23 cellular contexts compared by ENCODE assay signal in the genomic region with DNA sequence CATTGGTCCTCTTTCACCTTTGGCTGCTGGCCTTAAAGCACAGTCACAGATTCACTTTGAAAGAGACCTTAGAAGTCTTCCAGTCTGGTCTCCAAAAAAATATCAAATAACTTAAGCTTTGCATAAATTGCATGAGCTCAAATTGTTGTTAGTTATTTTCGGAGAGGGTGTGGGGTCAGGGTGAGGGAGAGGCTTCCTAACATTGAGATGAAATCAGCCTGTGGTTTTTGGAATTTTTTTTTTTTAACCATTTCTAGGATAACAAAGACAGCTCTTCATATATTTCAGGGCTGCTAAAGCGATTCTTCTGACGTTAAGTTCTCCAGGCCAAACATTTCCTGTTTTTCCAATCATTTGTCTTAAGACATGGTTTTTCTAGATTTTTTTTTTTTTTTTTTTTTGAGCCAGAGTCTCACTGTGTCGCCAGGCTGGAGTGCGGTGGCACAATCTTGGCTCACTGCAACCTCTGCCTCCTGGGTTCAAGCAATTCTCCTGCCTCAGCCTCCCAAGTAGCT. TPM values are rescaled to one million over a fixed set of nuclear protein-coding genes. Genes with fewer than 3 reads are reported as not detected.
DNase-seq lines count a peak whose midpoint lies in the region; ATAC-seq and TF ChIP-seq lines count a peak whose summit lies in the region.
"Had no signal": no experiment of that assay in that cellular context is flagged by ENCODE, and none has a peak within 500 bp of the region (broad histone marks: within the 10 kb centered on the region; RNA-seq: fewer than 3 reads in every experiment).

No MANE protein-coding gene starts in this region.

- TF ChIP-seq EP300 in upper lobe of left lung (IDR thresholded peaks at IDR 0.05): no peak

- 79% methylated on average over 4 of the region's 5 CpGs for WGBS in hepatocyte (ENCODE audit: low lambda C conversion rate, missing lambda C conversion rate)
- 31 to 40% methylated on average over 5 of the region's 5 CpGs for WGBS in upper lobe of left lung, 2 donors

- H3K9me3 ChIP-seq in HUES6 (ENCODE audit: control insufficient read depth, insufficient read depth, low read depth, low read length): no peaks in the 10 kb centered on the region
- no peaks in the 10 kb centered on the region for H3K9me3 ChIP-seq in SK-N-MC (ENCODE audit: low read depth, low read length)
- no peaks in the 10 kb centered on the region for H3K9me3 ChIP-seq in hepatocyte (ENCODE audit: low read depth)
- no peaks in the 10 kb centered on the region for H3K9me3 ChIP-seq in upper lobe of left lung
- H3K9me3 ChIP-seq: adrenal gland, neutrophil, suprapubic skin had no signal

- TF ChIP-seq CTCF in hepatocyte (IDR thresholded peaks at IDR 0.05; ENCODE audit: poor library complexity) (no peak), upper lobe of left lung (IDR thresholded peaks at IDR 0.05) (no peak), GM20000 (IDR thresholded peaks at IDR 0.05; ENCODE audit: extremely low read depth, missing control alignments) (no peak)

- ATAC-seq in upper lobe of left lung (ENCODE audit: low FRiP score in 2 of 2) (no peak), HG02885 (IDR thresholded peaks at IDR 0.05; ENCODE audit: poor library complexity, unreplicated experiment) (no peak), GM21717 (IDR thresholded peaks at IDR 0.05; ENCODE audit: unreplicated experiment) (no peak), GM18505 (IDR thresholded peaks at IDR 0.05; ENCODE audit: unreplicated experiment) (no peak)
- ATAC-seq: activated T-cell treated with anti-CD3 and anti-CD28 coated beads, Interleukin-2, amount 50 U/mL, for 72 hours; GM12878 had no signal

- TF ChIP-seq POLR2A in upper lobe of left lung (IDR thresholded peaks at IDR 0.05) (no peak), GM18505 (IDR thresholded peaks at IDR 0.05; ENCODE audit: borderline replicate concordance, extremely low read depth, insufficient read depth, insufficient read length) (no peak)

- H2AFZ ChIP-seq in hepatocyte: no peak overlapping the region

- no peaks in the 10 kb centered on the region for H3K9me2 ChIP-seq in hepatocyte (replicated peaks; ENCODE audit: insufficient read depth)

- H3K4me3 ChIP-seq in HUES6 (ENCODE audit: low read depth, low read length) (no peak overlapping the region), SK-N-MC (no peak overlapping the region), hepatocyte (no peak overlapping the region), upper lobe of left lung (no peak overlapping the region)
- H3K4me3 ChIP-seq: adrenal gland, GM12878, suprapubic skin had no signal

- no peaks in the 10 kb centered on the region for H4K20me1 ChIP-seq in hepatocyte (ENCODE audit: insufficient read depth, poor library complexity, severe bottlenecking)

- H3K36me3 ChIP-seq in HUES6 (ENCODE audit: control insufficient read depth, insufficient read depth, low read length): no peaks in the 10 kb centered on the region
- H3K36me3 ChIP-seq in SK-N-MC (ENCODE audit: insufficient read depth, low read length): no peaks in the 10 kb centered on the region
- no peaks in the 10 kb centered on the region for H3K36me3 ChIP-seq in hepatocyte (replicated peaks; ENCODE audit: insufficient read depth, low read depth)
- H3K36me3 ChIP-seq in upper lobe of left lung: no peaks in the 10 kb centered on the region
- H3K36me3 ChIP-seq: adrenal gland, brain microvascular endothelial cell, neutrophil, suprapubic skin had no signal

- DNase-seq in SK-N-MC (ENCODE audit: low read depth, low spot score): no peak
- DNase-seq in hepatocyte (ENCODE audit: low spot score): no peak
- DNase-seq in upper lobe of left lung: no peak
- no peak for DNase-seq in GM20000 (ENCODE audit: low spot score)
- DNase-seq: activated naive CD4-positive, alpha-beta T cell; activated T-cell treated with anti-CD3 and anti-CD28 coated beads, Interleukin-2, amount 50 U/mL, for 72 hours; adrenal gland; brain microvascular endothelial cell; EL; mammary epithelial cell; NCI-H1105 treated with DMSO at 0.1 percent for 48 hours; NCI-H2081; NCI-H345; NCI-H748 treated with DMSO at 0.1 percent for 48 hours; stimulated activated naive CD4-positive, alpha-beta T cell; WERI-Rb-1 had no signal

- H3K9ac ChIP-seq in HUES6 (ENCODE audit: low read length): no peak overlapping the region
- no peak overlapping the region for H3K9ac ChIP-seq in SK-N-MC (ENCODE audit: insufficient read length)

- H3K27me3 ChIP-seq in HUES6 (ENCODE audit: control insufficient read depth, insufficient read depth, low read length) (peaks cover 19% of the 10 kb centered on the region; the same call in 1 of the 2 replicates), hepatocyte (peaks cover 4% of the 10 kb centered on the region), upper lobe of left lung (peaks cover 0 to 8% (median 2%) of the 10 kb centered on the region in 4 donors)

- peaks cover 83% of the 10 kb centered on the region for H3K79me2 ChIP-seq in hepatocyte

- H3K4me2 ChIP-seq in hepatocyte: peak overlapping the region; percentile 93

- H3K4me1 ChIP-seq in HUES6 (ENCODE audit: control insufficient read depth, insufficient read depth, low read length) (peaks cover 37% of the 10 kb centered on the region), hepatocyte (ENCODE audit: insufficient read depth) (peaks cover 19% of the 10 kb centered on the region), upper lobe of left lung (peaks cover 15 to 60% (median 32%) of the 10 kb centered on the region in 4 donors)

- H3K27ac ChIP-seq in HUES6 (ENCODE audit: low read depth, low read length): peak overlapping the region; percentile 52; the same call in 1 of the 2 replicates
- H3K27ac ChIP-seq in SK-N-MC: peak overlapping the region; percentile 21; the same call in 1 of the 2 replicates
- H3K27ac ChIP-seq in hepatocyte: peak overlapping the region; percentile 100
- peak overlapping the region; percentile 20 to 91 (median 56) for H3K27ac ChIP-seq in upper lobe of left lung
- H3K27ac ChIP-seq: adrenal gland, brain microvascular endothelial cell, neutrophil, suprapubic skin, WERI-Rb-1 had no signal

RNA-seq across cellular contexts. Expression of gene OCLN, which starts 4.5 kb away (rescaled TPM):
- 119 and 140 TPM in 2 replicates for total RNA-seq in hepatocyte
- polyA plus RNA-seq in hepatocyte: 49.6 and 72.7 TPM in 2 replicates
- total RNA-seq in upper lobe of left lung: 100 to 1,000 TPM in 3 of 6 donors, 10 to 100 TPM in 3; 66.4 to 277 (median 109) TPM

Comparison
In these comparisons a context has a peak if more than half of its experiments do, and no peak if none do; other contexts are left out.
1. H3K27ac ChIP-seq: peak in every context shown above with its lines; median percentile 100 in hepatocyte; 56 in upper lobe of left lung; 52 in HUES6; 21 in SK-N-MC.